15 cellular contexts compared by ENCODE assay signal in genomic region chr4:53478671-53479456, GRCh38.
DNase-seq lines count a peak whose midpoint lies in the region; ATAC-seq, FAIRE-seq and TF ChIP-seq lines count a peak whose summit lies in the region.
"Had no signal": no experiment of that assay in that cellular context is flagged by ENCODE, and none has a peak within 500 bp of the region (broad histone marks: within the 10 kb centered on the region; RNA-seq: fewer than 3 reads in every experiment).

No MANE protein-coding gene starts in this region.

- H3K4me2 ChIP-seq in keratinocyte (ENCODE audit: control insufficient read depth, extremely low read depth, insufficient read depth, low read depth, low read length) = peak overlapping the region; percentile 25

- CTCF ChIA-PET in AG04450 (lab: Charles Lee) = interaction anchor here (1.3 to 3.3 kb wide), 2 partner anchors 12 to 754 kb away, joined by 4 to 22 read pairs; no protein-coding TSS in a partner anchor

- H3K79me2 ChIP-seq in keratinocyte (ENCODE audit: control insufficient read depth, insufficient read depth, low read length) = no peaks in the 10 kb centered on the region

- ATAC-seq in GM21381 (IDR thresholded peaks at IDR 0.05; ENCODE audit: unreplicated experiment) (no peak), GM21423 (IDR thresholded peaks at IDR 0.05; ENCODE audit: unreplicated experiment) (no peak)
- ATAC-seq: activated T-helper 17 cell treated with anti-CD3 and anti-CD28 coated beads, Interleukin-2, amount 50 U/mL, for 72 hours had no signal

- in situ Hi-C loops in astrocyte of the spinal cord (cut with HindIII; ENCODE audit: low sequenced_read_pairs) = loop anchor here (25.0 kb wide), 1 partner anchor 433 kb away; no protein-coding TSS in a partner anchor

- H3K9me1 ChIP-seq in keratinocyte (ENCODE audit: control insufficient read depth, extremely low read depth, insufficient read depth, low read length) = no peaks in the 10 kb centered on the region

- peak; percentile 66 for DNase-seq in AG04450 (ENCODE audit: low read depth, low spot score)
- peak; percentile 37 for DNase-seq in HPDE6-E6E7 (ENCODE audit: extremely low spot score)
- peak; percentile 87 for DNase-seq in astrocyte of the spinal cord (ENCODE audit: low read depth, low spot score)
- DNase-seq in keratinocyte (ENCODE audit: low read depth, low spot score) = peak; percentile 45
- no peak for DNase-seq in mucosa of gallbladder (ENCODE audit: low spot score)
- DNase-seq in SK-N-DZ (ENCODE audit: low spot score) = no peak
- DNase-seq: activated CD4-positive, alpha-beta T cell treated with anti-CD3 and anti-CD28 coated beads, Interleukin-2, amount 10 ng/mL, durations not matched to agents 7 days and 5 days; cerebellar nuclear complex; pancreas; stimulated activated CD4-positive, alpha-beta T cell treated with anti-CD3 and anti-CD28 coated beads, Interleukin-4, amount 100 ng/mL, for 1 hour; stomach had no signal

- no peak overlapping the region for H3K9ac ChIP-seq in keratinocyte (ENCODE audit: control insufficient read depth, extremely low read depth, insufficient read depth, low read length)

- dilution Hi-C loops in keratinocyte (cut with MboI; ENCODE audit: extremely low pct_ligation_motif_present, low sequenced_read_pairs) = no loop called here

- no peaks in the 10 kb centered on the region for H4K20me1 ChIP-seq in keratinocyte (ENCODE audit: control insufficient read depth, extremely low read depth, insufficient read depth, low read length)

- H3K9me3 ChIP-seq in AG04450 (ENCODE audit: control insufficient read depth, insufficient read depth, low read length) = no peaks in the 10 kb centered on the region; the same call in 1 of the 2 replicates
- no peaks in the 10 kb centered on the region for H3K9me3 ChIP-seq in keratinocyte (ENCODE audit: control insufficient read depth, low read depth, low read length)
- H3K9me3 ChIP-seq: pancreas, stomach had no signal

- no peak overlapping the region for H2AFZ ChIP-seq in keratinocyte (ENCODE audit: control insufficient read depth, low read length)

- H3K4me1 ChIP-seq in keratinocyte (ENCODE audit: control insufficient read depth, extremely low read depth, insufficient read depth, low read length) = peaks cover 38% of the 10 kb centered on the region
- H3K4me1 ChIP-seq: stomach had no signal

- TF ChIP-seq CTCF in AG04450 (IDR thresholded peaks at IDR 0.05; ENCODE audit: low read depth, low read length) = no peak
- TF ChIP-seq CTCF in astrocyte of the spinal cord (IDR thresholded peaks at IDR 0.05; ENCODE audit: low read depth, low read length) = no peak
- no peak for TF ChIP-seq CTCF in keratinocyte (optimal IDR thresholded peaks at IDR 0.05 in 1 of 3, IDR thresholded peaks at IDR 0.05 in 1 of 3, conservative IDR thresholded peaks at IDR 0.05 in 1 of 3; ENCODE audit: extremely low read depth in 1 of 3, insufficient read depth in 2 of 3, low read length in 3 of 3)

- POLR2A ChIA-PET in AG04450 (lab: Yijun Ruan, JAX) = no interaction called here

- no peak for FAIRE-seq in keratinocyte (lab: Jason Lieb, UNC)
- FAIRE-seq: pancreas had no signal

- H3K27me3 ChIP-seq in AG04450 (ENCODE audit: control insufficient read depth, insufficient read depth, low read length) (no peaks in the 10 kb centered on the region), keratinocyte (ENCODE audit: control insufficient read depth, extremely low read depth, insufficient read depth, low read length) (no peaks in the 10 kb centered on the region)
- H3K27me3 ChIP-seq: pancreas, stomach had no signal

- no peaks in the 10 kb centered on the region for H3K36me3 ChIP-seq in keratinocyte (ENCODE audit: control insufficient read depth in 2 of 2, extremely low read depth in 1 of 2, insufficient read depth in 2 of 2, low read length in 2 of 2)

- no peak overlapping the region for H3K4me3 ChIP-seq in AG04450 (ENCODE audit: low read depth, low read length)
- H3K4me3 ChIP-seq in astrocyte of the spinal cord (ENCODE audit: low read depth, low read length) = no peak overlapping the region
- no peak overlapping the region for H3K4me3 ChIP-seq in keratinocyte (ENCODE audit: control insufficient read depth in 2 of 3, extremely low read depth in 1 of 3, insufficient read depth in 2 of 3, low read depth in 1 of 3, low read length in 3 of 3)
- H3K4me3 ChIP-seq: pancreas, stomach had no signal

- H3K27ac ChIP-seq in AG04450 (ENCODE audit: low read depth, low read length) (peak overlapping the region; percentile 85), keratinocyte (ENCODE audit: control insufficient read depth, insufficient read depth, low read length) (peak overlapping the region; percentile 73)
- H3K27ac ChIP-seq: C4-2B, pancreas, stomach had no signal

Comparison
In these comparisons a context has a peak if more than half of its experiments do, and no peak if none do; other contexts are left out.
1. DNase-seq: peak in AG04450 (single experiment), HPDE6-E6E7 (single experiment), astrocyte of the spinal cord (single experiment) and keratinocyte (single experiment); none in mucosa of gallbladder (single experiment) and SK-N-DZ (single experiment).